Comparison of ENCODE assay signal across 23 cellular contexts in the genomic region with DNA sequence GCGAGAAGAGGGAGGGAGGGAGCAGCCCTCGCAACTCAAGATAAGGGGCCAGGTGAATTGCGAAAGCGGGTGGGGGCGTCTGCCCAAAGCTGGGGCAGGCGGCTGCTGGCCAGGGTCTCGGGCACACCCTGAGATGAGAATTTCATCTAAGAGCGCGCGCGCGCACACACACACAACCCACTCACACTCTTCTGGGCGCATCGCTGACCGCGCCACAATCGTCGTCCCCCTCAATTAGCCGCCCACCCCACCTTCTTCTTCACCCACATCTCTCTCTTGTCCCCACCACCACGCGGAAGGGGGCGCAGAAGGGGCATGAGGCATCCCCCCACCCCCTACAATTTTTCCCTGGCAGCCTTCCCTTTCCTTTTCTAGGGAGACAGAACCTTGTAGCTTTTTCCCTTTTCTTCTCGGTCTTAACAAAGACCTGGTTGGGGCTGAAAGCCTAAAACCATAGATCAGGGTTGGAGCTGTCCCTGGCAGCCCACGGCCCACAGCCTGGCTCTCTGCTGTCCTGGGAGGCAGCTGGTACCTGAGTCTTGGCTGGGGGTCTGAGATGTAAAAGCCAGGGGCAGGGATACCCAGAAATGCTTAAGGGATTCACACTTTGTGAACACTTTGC. TPM values are rescaled to one million over a fixed set of nuclear protein-coding genes. Genes with fewer than 3 reads are reported as not detected.
A peak's percentile ranks its signal among the peaks of the same experiment; 100 is the strongest.
DNase-seq lines count a peak whose midpoint lies in the region; ATAC-seq and TF ChIP-seq lines count a peak whose summit lies in the region.
"Had no signal": no experiment of that assay in that cellular context is flagged by ENCODE, and none has a peak within 500 bp of the region (broad histone marks: within the 10 kb centered on the region; RNA-seq: fewer than 3 reads in every experiment).

No MANE protein-coding gene starts in this region.

- H3K9ac ChIP-seq in ES-I3 (ENCODE audit: low read depth, low read length) = peak overlapping the region; percentile 36; the same call in 1 of the 2 replicates
- H3K9ac ChIP-seq in HUES64 (ENCODE audit: low read depth, low read length) = no peak overlapping the region
- no peak overlapping the region for H3K9ac ChIP-seq in endodermal cell (ENCODE audit: extremely low read depth, low read length, poor library complexity, severe bottlenecking)

- DNase-seq in endodermal cell (peak; percentile 51), neural crest cell (ENCODE audit: low read depth, low spot score) (no peak), omental fat pad (ENCODE audit: low spot score) (no peak), medulla oblongata (ENCODE audit: extremely low spot score) (no peak)
- no peak for DNase-seq in stimulated activated CD4-positive, alpha-beta T cell treated with anti-CD3 and anti-CD28 coated beads, Interleukin-4, amount 100 ng/mL, for 4 hours
- DNase-seq: activated CD4-positive, CD25-positive, alpha-beta regulatory T cell treated with anti-CD3 and anti-CD28 coated beads, Interleukin-2, amount 50 U/mL, for 72 hours; activated naive CD4-positive, alpha-beta T cell treated with Interleukin-2 at 50 U/mL for 16 hours; activated T-cell treated with anti-CD3 and anti-CD28 coated beads, Interleukin-2, amount 50 U/mL, for 24 hours; C1 segment of cervical spinal cord; central memory CD4-positive, alpha-beta T cell; erythroblast; NCI-H146; NCI-H2171; NCI-H524 treated with DMSO at 0.1 percent for 48 hours; ovary; stimulated activated CD4-positive, alpha-beta T cell treated with anti-CD3 and anti-CD28 coated beads, Interleukin-15, amount 100 ng/mL, for 24 hours had no signal

- H3K36me3 ChIP-seq in ES-I3 (ENCODE audit: insufficient read depth, low read length) = no peaks in the 10 kb centered on the region
- no peaks in the 10 kb centered on the region for H3K36me3 ChIP-seq in HUES64 (ENCODE audit: insufficient read depth, low read length)
- H3K36me3 ChIP-seq in endodermal cell (ENCODE audit: control insufficient read depth, insufficient read depth, low read length) = no peaks in the 10 kb centered on the region
- H3K36me3 ChIP-seq: ovary had no signal

- H3K4me1 Mint-ChIP-seq in endodermal cell (peaks cover 12% of the 10 kb centered on the region), neural crest cell (peaks cover 14% of the 10 kb centered on the region)

- H3K9me3 ChIP-seq in ES-I3 (ENCODE audit: control insufficient read depth, insufficient read depth, low read length) (no peaks in the 10 kb centered on the region), HUES64 (ENCODE audit: insufficient read depth, low read depth, low read length) (no peaks in the 10 kb centered on the region), endodermal cell (ENCODE audit: control insufficient read depth, low read length) (no peaks in the 10 kb centered on the region)
- H3K9me3 ChIP-seq: ovary had no signal

- H3K27ac Mint-ChIP-seq in endodermal cell (no peak overlapping the region), neural crest cell (ENCODE audit: unreplicated experiment) (no peak overlapping the region)
- H3K27ac Mint-ChIP-seq: activated T-cell treated with anti-CD3 and anti-CD28 coated beads, Interleukin-2, amount 50 U/mL, for 24 hours had no signal

- TF ChIP-seq CTCF in endodermal cell (conservative IDR thresholded peaks at IDR 0.05) = no peak
- TF ChIP-seq CTCF in neural crest cell (conservative IDR thresholded peaks at IDR 0.05) = no peak
- no peak for TF ChIP-seq CTCF in omental fat pad (IDR thresholded peaks at IDR 0.05)

- H3K4me3 Mint-ChIP-seq in endodermal cell (peak overlapping the region; percentile 63), neural crest cell (peak overlapping the region; percentile 77)
- H3K4me3 Mint-ChIP-seq: activated T-cell treated with anti-CD3 and anti-CD28 coated beads, Interleukin-2, amount 50 U/mL, for 24 hours had no signal

- no peak for ATAC-seq in omental fat pad (ENCODE audit: low FRiP score)
- ATAC-seq: sciatic nerve had no signal

- H3K27ac ChIP-seq in HUES64 (ENCODE audit: low read depth, low read length) (no peak overlapping the region), endodermal cell (ENCODE audit: low read depth, low read length) (no peak overlapping the region)
- H3K27ac ChIP-seq: ovary had no signal

- H3K4me1 ChIP-seq in ES-I3 (ENCODE audit: insufficient read depth, low read length) (0 out of 2 replicates have a peak, but pooled peaks cover 4% of the 10 kb centered on the region), HUES64 (ENCODE audit: insufficient read depth, low read length) (peaks cover 8% of the 10 kb centered on the region; the same call in 1 of the 2 replicates), endodermal cell (ENCODE audit: control insufficient read depth, insufficient read depth, low read length) (peaks cover 3% of the 10 kb centered on the region)

- 26% methylated on average over 24 of the region's 24 CpGs for WGBS in HUES64
- 22 to 30% methylated on average over 8 to 24 of the region's 24 CpGs for WGBS in endodermal cell (ENCODE audit: insufficient coverage in 1 of 2, insufficient read length in 1 of 2), 2 experiments

- H3K9me3 Mint-ChIP-seq in endodermal cell (no peaks in the 10 kb centered on the region), neural crest cell (no peaks in the 10 kb centered on the region)
- H3K9me3 Mint-ChIP-seq: activated T-cell treated with anti-CD3 and anti-CD28 coated beads, Interleukin-2, amount 50 U/mL, for 24 hours had no signal

- H3K36me3 Mint-ChIP-seq in endodermal cell (ENCODE audit: low read depth) (no peaks in the 10 kb centered on the region), neural crest cell (ENCODE audit: low read depth) (no peaks in the 10 kb centered on the region)

- H3K4me3 ChIP-seq in HUES64 (ENCODE audit: low read length) (peak overlapping the region; percentile 57), endodermal cell (ENCODE audit: low read length) (peak overlapping the region; percentile 67)
- H3K4me3 ChIP-seq: ovary had no signal

- peaks cover 71% of the 10 kb centered on the region for H3K27me3 Mint-ChIP-seq in endodermal cell (ENCODE audit: insufficient read depth)
- H3K27me3 Mint-ChIP-seq in neural crest cell (ENCODE audit: low read depth) = peaks cover 90% of the 10 kb centered on the region

- H3K27me3 ChIP-seq in HUES64 (ENCODE audit: insufficient read depth, low read length) (peaks cover 55% of the 10 kb centered on the region), endodermal cell (ENCODE audit: control insufficient read depth, insufficient read depth, low read length, poor library complexity, severe bottlenecking) (peaks cover 68% of the 10 kb centered on the region)
- H3K27me3 ChIP-seq: ovary had no signal

RNA-seq across cellular contexts. Expression of a gene that starts 0.7 kb away (rescaled TPM):
- 0.50 TPM for polyA plus RNA-seq in HUES64 (2013, experiment 1 of 2)
- 0.38 TPM for polyA plus RNA-seq in HUES64 (2013, experiment 2 of 2)
- total RNA-seq in endodermal cell (1 to 10 TPM; 2.3 to 2.7 TPM), neural crest cell (0.34 and 0.56 TPM in 2 replicates), omental fat pad (1 to 10 TPM in 3 of 4 donors, under 1 TPM in 1; 0.63 to 2.2 (median 1.8) TPM)
- 1.6 TPM for polyA plus RNA-seq in endodermal cell (2013, experiment 1 of 2)
- 1.9 TPM for polyA plus RNA-seq in endodermal cell (2013, experiment 2 of 2)
- total RNA-seq: dermis microvascular lymphatic vessel endothelial cell, H4, lung microvascular endothelial cell had no signal
- polyA plus RNA-seq: AG04450 had no signal
